22 cellular contexts compared by ENCODE assay signal in the genomic region with DNA sequence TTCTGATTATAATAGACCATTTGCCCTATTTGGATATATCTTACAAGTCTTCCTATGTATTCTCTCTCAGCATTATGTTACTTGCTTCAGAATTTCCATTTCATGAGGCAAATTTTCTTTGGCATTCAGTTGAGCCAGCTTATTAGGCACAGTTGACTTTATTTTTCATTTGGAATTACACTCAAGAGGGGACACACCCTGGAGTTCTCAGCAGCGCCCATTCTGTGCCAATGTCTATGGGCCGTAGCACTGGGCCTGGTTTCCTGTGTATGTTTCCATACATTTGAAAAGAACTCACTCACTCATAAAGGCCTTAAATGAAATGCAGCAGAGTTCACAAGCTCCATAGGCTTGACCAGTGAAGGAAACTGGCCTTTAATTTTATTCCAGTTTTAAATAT.
"Had no signal": no experiment of that assay in that cellular context is flagged by ENCODE, and none has a peak within 500 bp of the region (broad histone marks: within the 10 kb centered on the region; RNA-seq: fewer than 3 reads in every experiment).

No MANE protein-coding gene starts in this region.

- H3K4me2 ChIP-seq: smooth muscle cell had no signal

- H3K27ac Mint-ChIP-seq: mesothelial cell of epicardium, type B pancreatic cell had no signal

- H3K36me3 ChIP-seq: lower lobe of right lung, ovary, right atrium auricular region, suprapubic skin, thyroid gland, uterus had no signal

- H3K4me3 ChIP-seq: coronary artery, dorsolateral prefrontal cortex, heart left ventricle, lower lobe of right lung, ovary, right atrium auricular region, smooth muscle cell, suprapubic skin, thyroid gland, uterus had no signal

- ATAC-seq: esophagus mucosa, lower lobe of right lung, natural killer cell had no signal

- H3K4me1 ChIP-seq: lower lobe of right lung, thyroid gland, uterus had no signal

- H3K27me3 Mint-ChIP-seq: memory B cell, type B pancreatic cell had no signal

- H3K27me3 ChIP-seq: dorsolateral prefrontal cortex, heart left ventricle, ovary, right atrium auricular region, suprapubic skin, thyroid gland, uterus had no signal

- H3K27ac ChIP-seq: coronary artery, dorsolateral prefrontal cortex, heart left ventricle, lower lobe of right lung, ovary, right atrium auricular region, suprapubic skin, thyroid gland, uterus had no signal

- H3K4me3 Mint-ChIP-seq: memory B cell, mesothelial cell of epicardium, natural killer cell, neural crest cell, type B pancreatic cell had no signal

- H3K9me3 Mint-ChIP-seq: memory B cell, mesothelial cell of epicardium, natural killer cell, neural crest cell, type B pancreatic cell had no signal

- DNase-seq: dorsolateral prefrontal cortex; effector CD8-positive, alpha-beta T cell; foreskin melanocyte; heart left ventricle; hippocampal formation; kidney glomerular epithelial cell; lower lobe of right lung; natural killer cell; ovary; stimulated activated CD4-positive, alpha-beta T cell treated with anti-CD3 and anti-CD28 coated beads, Interleukin-2, amount 100 ng/mL, for 48 hours; stimulated activated naive CD4-positive, alpha-beta T cell treated with Interleukin-2 at 50 U/mL for 16 hours; thyroid gland; uterus had no signal

- H3K36me3 Mint-ChIP-seq: natural killer cell had no signal

- H3K9me3 ChIP-seq: heart left ventricle, lower lobe of right lung, ovary, right atrium auricular region, suprapubic skin, thyroid gland, uterus had no signal
